8 cellular contexts compared by ENCODE assay signal in the genomic region with DNA sequence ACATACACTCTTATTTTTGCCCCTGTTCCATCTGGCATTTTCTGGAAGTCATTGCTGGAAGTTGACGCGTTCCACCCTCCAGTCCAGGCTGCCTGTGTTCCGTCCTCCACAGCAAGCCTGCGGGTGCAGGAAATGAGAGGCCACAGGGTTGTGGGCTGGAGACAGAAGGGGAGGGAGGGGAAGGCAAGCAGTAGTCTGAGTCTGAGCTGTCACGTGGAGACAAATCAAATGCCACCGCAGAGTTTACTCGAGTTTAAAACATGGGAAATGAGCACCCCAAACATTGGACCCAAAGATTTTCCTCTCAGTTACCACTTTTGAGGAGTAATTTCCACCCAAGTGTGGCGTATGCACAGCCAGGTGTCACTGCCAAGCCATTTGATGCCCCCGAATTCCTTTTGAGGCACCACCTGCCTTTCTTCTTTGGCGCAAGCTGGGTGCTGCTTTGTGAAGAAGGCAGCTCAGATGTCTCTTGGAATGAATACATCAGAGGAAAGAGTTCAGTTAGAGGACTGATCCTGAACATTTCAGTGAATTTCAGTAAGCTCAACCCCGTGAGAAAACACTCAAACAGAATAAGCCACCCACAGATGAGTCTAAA.
DNase-seq lines count a peak whose midpoint lies in the region; ATAC-seq and TF ChIP-seq lines count a peak whose summit lies in the region.

No MANE protein-coding gene starts in this region.

- no peak overlapping the region for H3K23ac ChIP-seq in mesendoderm (ENCODE audit: low read length)

- H3K4me1 ChIP-seq in ascending aorta (no peaks in the 10 kb centered on the region), mucosa of descending colon (ENCODE audit: low read depth) (no peaks in the 10 kb centered on the region), stomach (peaks cover 9 to 19% (median 12%) of the 10 kb centered on the region in 4 donors), mesendoderm (ENCODE audit: control insufficient read depth, low read depth, low read length) (no peaks in the 10 kb centered on the region)

- H3K4me1 Mint-ChIP-seq in CD4-positive, alpha-beta T cell (ENCODE audit: low read depth), result peaks cover 4% of the 10 kb centered on the region

- H3K79me1 ChIP-seq in mesendoderm (ENCODE audit: low read length), result no peaks in the 10 kb centered on the region

- peak; percentile 56 to 84 (median 65) for DNase-seq in CD4-positive, alpha-beta T cell
- DNase-seq in SW480 (ENCODE audit: low spot score) (peak; percentile 27), ascending aorta (ENCODE audit: low spot score in 2 of 2) (peak; percentile 39 to 69), mucosa of descending colon (peak; percentile 45 to 65 (median 57)), stomach (peak; percentile 38), mesendoderm (no peak)

- H2AK5ac ChIP-seq in mesendoderm (ENCODE audit: low read length), result no peak overlapping the region

- intact Hi-C loops in CD4-positive, alpha-beta T cell (cut with DNase I, micrococcal nuclease), result loop anchor here (1.0 to 10.0 kb wide), 6 partner anchors 24 to 1092 kb away; no protein-coding TSS in a partner anchor
- intact Hi-C loops in ascending aorta (cut with DNase I) (no loop called here), mucosa of descending colon (cut with DNase I, micrococcal nuclease) (no loop called here), stomach (cut with DNase I; ENCODE audit: low total_unique reads) (no loop called here)

- no peak overlapping the region for H3K18ac ChIP-seq in mesendoderm (ENCODE audit: low read length)

- peak overlapping the region; percentile 42 for H3K27ac ChIP-seq in CD4-positive, alpha-beta T cell (ENCODE audit: low read depth, low read length)
- no peak overlapping the region for H3K27ac ChIP-seq in ascending aorta
- no peak overlapping the region for H3K27ac ChIP-seq in stomach
- H3K27ac ChIP-seq in mesendoderm (ENCODE audit: low read depth, low read length), result no peak overlapping the region

- no peaks in the 10 kb centered on the region for H3K9me3 Mint-ChIP-seq in CD4-positive, alpha-beta T cell

- H2BK5ac ChIP-seq in mesendoderm (ENCODE audit: low read length), result no peak overlapping the region

- no peak for TF ChIP-seq EP300 in stomach (IDR thresholded peaks at IDR 0.05)

- no peak overlapping the region for H4K8ac ChIP-seq in mesendoderm (ENCODE audit: low read depth, low read length)

- H3K4me3 ChIP-seq in ascending aorta (no peak overlapping the region), mucosa of descending colon (no peak overlapping the region), stomach (no peak overlapping the region), mesendoderm (ENCODE audit: low read length) (no peak overlapping the region)

- H3K4ac ChIP-seq in mesendoderm (ENCODE audit: low read depth, low read length), result no peak overlapping the region

- H3K9me3 ChIP-seq in CD4-positive, alpha-beta T cell (ENCODE audit: control insufficient read depth, low read length), result no peaks in the 10 kb centered on the region
- H3K9me3 ChIP-seq in ascending aorta, result no peaks in the 10 kb centered on the region
- no peaks in the 10 kb centered on the region for H3K9me3 ChIP-seq in mucosa of descending colon
- H3K9me3 ChIP-seq in stomach, result no peaks in the 10 kb centered on the region

- H2BK120ac ChIP-seq in mesendoderm (ENCODE audit: low read depth, low read length), result no peak overlapping the region

- no peaks in the 10 kb centered on the region for H3K36me3 Mint-ChIP-seq in CD4-positive, alpha-beta T cell (ENCODE audit: low read depth)

- peak; percentile 82 for ATAC-seq in CD4-positive, alpha-beta T cell (ENCODE audit: poor library complexity)
- ATAC-seq in mucosa of descending colon (peak; percentile 82), GM21576 (IDR thresholded peaks at IDR 0.05; ENCODE audit: unreplicated experiment) (no peak), HG03039 (IDR thresholded peaks at IDR 0.05; ENCODE audit: unreplicated experiment) (no peak)

- H3K36me3 ChIP-seq in ascending aorta (no peaks in the 10 kb centered on the region), mucosa of descending colon (ENCODE audit: low read depth) (no peaks in the 10 kb centered on the region), stomach (no peaks in the 10 kb centered on the region), mesendoderm (ENCODE audit: control insufficient read depth, insufficient read depth, low read length) (no peaks in the 10 kb centered on the region)

- WGBS in stomach, 5 donors, result 26 to 36% (median 28%) methylated on average over 11 of the region's 11 CpGs
- WGBS in mesendoderm (ENCODE audit: extremely low coverage, insufficient coverage, low lambda C conversion rate), result no CpG with 5 or more reads among the region's 11 CpGs

- H3K27me3 ChIP-seq in CD4-positive, alpha-beta T cell (ENCODE audit: control insufficient read depth, insufficient read depth, low read length), result no peaks in the 10 kb centered on the region
- H3K27me3 ChIP-seq in ascending aorta (no peaks in the 10 kb centered on the region), stomach (no peaks in the 10 kb centered on the region), mesendoderm (ENCODE audit: insufficient read depth, low read length, poor library complexity) (no peaks in the 10 kb centered on the region)

- no peak overlapping the region for H4K5ac ChIP-seq in mesendoderm (ENCODE audit: low read length)

- H2BK15ac ChIP-seq in mesendoderm (replicated peaks; ENCODE audit: low read depth), result no peak overlapping the region

- no peak overlapping the region for H3K4me3 Mint-ChIP-seq in CD4-positive, alpha-beta T cell

- no peak overlapping the region for H3K9ac ChIP-seq in mesendoderm (ENCODE audit: low read length)

- POLR2A ChIA-PET in CD4-positive, alpha-beta T cell (lab: Charles Lee), result interaction anchor here (0.7 to 6.5 kb wide), 17 partner anchors 8 to 1107 kb away, joined by 3 to 83 read pairs (median 4); a partner anchor contains a TSS

- CTCF ChIA-PET in CD4-positive, alpha-beta T cell (lab: Charles Lee), result interaction anchor here (1.3 to 1.4 kb wide), 2 partner anchors 71 to 92 kb away, joined by 3 to 4 read pairs; no protein-coding TSS in a partner anchor

- no peak overlapping the region for H3K27ac Mint-ChIP-seq in CD4-positive, alpha-beta T cell

- TF ChIP-seq POLR2A in stomach (IDR thresholded peaks at IDR 0.05), result no peak

- no peaks in the 10 kb centered on the region for H3K79me2 ChIP-seq in mesendoderm (ENCODE audit: control insufficient read depth, insufficient read depth, low read length)

- no peak overlapping the region for H3K4me2 ChIP-seq in mesendoderm (ENCODE audit: low read length)

- no peaks in the 10 kb centered on the region for H3K27me3 Mint-ChIP-seq in CD4-positive, alpha-beta T cell

- no peak for TF ChIP-seq CTCF in CD4-positive, alpha-beta T cell (IDR thresholded peaks at IDR 0.05)
- TF ChIP-seq CTCF in ascending aorta (IDR thresholded peaks at IDR 0.05) (no peak), mucosa of descending colon (IDR thresholded peaks at IDR 0.05) (no peak), stomach (IDR thresholded peaks at IDR 0.05) (no peak)

- no peak overlapping the region for H3K56ac ChIP-seq in mesendoderm (ENCODE audit: low read length)

Comparison
In these comparisons a context has a peak if more than half of its experiments do, and no peak if none do; other contexts are left out.
1. ATAC-seq: peak in CD4-positive, alpha-beta T cell (single experiment) and mucosa of descending colon (single experiment); none in GM21576 (single experiment) and HG03039 (single experiment).
2. intact Hi-C loops: an anchor here in CD4-positive, alpha-beta T cell (1.0 to 10.0 kb wide); none called in ascending aorta, mucosa of descending colon and stomach.